Comparison of ENCODE assay signal across 1 cellular context in genomic region chr5:127270713-127271112, GRCh38. TPM values are rescaled to one million over a fixed set of nuclear protein-coding genes. Genes with fewer than 3 reads are reported as not detected.
"Had no signal": no experiment of that assay in that cellular context is flagged by ENCODE, and none has a peak within 500 bp of the region (broad histone marks: within the 10 kb centered on the region; RNA-seq: fewer than 3 reads in every experiment).

No MANE protein-coding gene starts in this region.

RNA-seq across cellular contexts. Expression of gene MEGF10, which starts 19.9 kb away (rescaled TPM):
- total RNA-seq: foreskin keratinocyte had no signal
- polyA plus RNA-seq: foreskin keratinocyte had no signal
